8 cellular contexts compared by ENCODE assay signal in the genomic region with DNA sequence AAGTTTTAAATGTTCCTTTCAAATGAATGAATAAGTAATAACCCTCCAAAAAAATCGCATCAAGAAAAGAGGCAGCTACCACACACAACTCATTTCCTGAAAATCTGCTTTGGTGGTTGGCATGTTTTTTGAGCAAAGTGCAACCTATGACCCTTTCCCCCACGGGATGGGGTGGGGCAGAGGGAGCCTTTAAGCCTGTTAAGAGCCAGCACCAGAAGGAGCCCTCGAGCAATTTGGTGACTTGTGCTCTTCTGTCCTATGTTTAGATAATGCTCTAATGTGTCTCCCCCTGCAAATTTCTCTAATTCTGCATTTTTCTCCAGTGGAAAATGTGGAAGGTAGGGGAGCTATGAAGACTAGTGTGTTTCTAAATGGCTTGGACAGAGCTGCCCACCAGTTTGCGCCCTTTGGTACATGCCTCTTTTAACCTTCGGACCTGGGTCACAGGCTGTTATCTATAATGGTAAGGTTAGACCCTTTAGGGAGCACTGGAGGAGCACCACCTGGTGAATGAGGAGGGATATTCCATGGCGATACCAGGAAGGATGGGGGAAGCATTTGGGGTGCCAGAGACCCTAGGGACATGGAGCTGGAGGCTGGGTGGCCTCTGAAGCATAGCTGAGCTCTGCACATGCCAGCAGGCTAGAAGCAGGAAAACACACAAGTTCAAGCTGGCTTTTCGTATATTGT. TPM values are rescaled to one million over a fixed set of nuclear protein-coding genes. Genes with fewer than 3 reads are reported as not detected.
DNase-seq lines count a peak whose midpoint lies in the region; ATAC-seq and TF ChIP-seq lines count a peak whose summit lies in the region.

No MANE protein-coding gene starts in this region.

- no peak for TF ChIP-seq EP300 in suprapubic skin (IDR thresholded peaks at IDR 0.05)

- H3K9me3 ChIP-seq in HUES48 (ENCODE audit: control insufficient read depth, insufficient read depth, low read length) (no peaks in the 10 kb centered on the region), suprapubic skin (no peaks in the 10 kb centered on the region)

- 42% methylated on average over 7 of the region's 7 CpGs for WGBS in suprapubic skin

- H3K4me3 ChIP-seq in ACC112 (ENCODE audit: low read depth, low read length) (peak overlapping the region; percentile 88), HUES48 (ENCODE audit: low read depth, low read length) (peak overlapping the region; percentile 79), suprapubic skin (peak overlapping the region; percentile 69)

- no peaks in the 10 kb centered on the region for H3K27me3 Mint-ChIP-seq in activated CD4-positive, alpha-beta T cell treated with anti-CD3 and anti-CD28 coated beads, Interleukin-2, amount 10 ng/mL, durations not matched to agents 24 days and 14 days
- H3K27me3 Mint-ChIP-seq in glutamatergic neuron (ENCODE audit: unreplicated experiment), result peaks cover 17% of the 10 kb centered on the region

- H3K27ac Mint-ChIP-seq in activated CD4-positive, alpha-beta T cell treated with anti-CD3 and anti-CD28 coated beads, Interleukin-2, amount 10 ng/mL, durations not matched to agents 24 days and 14 days, result peak overlapping the region; percentile 74
- no peak overlapping the region for H3K27ac Mint-ChIP-seq in glutamatergic neuron (ENCODE audit: unreplicated experiment)

- TF ChIP-seq CTCF in glutamatergic neuron (IDR thresholded peaks at IDR 0.05; ENCODE audit: partially characterized antibody, unreplicated experiment) (no peak), suprapubic skin (IDR thresholded peaks at IDR 0.05) (no peak)

- no peak overlapping the region for H3K9ac ChIP-seq in HUES48 (ENCODE audit: low read depth, low read length)

- H3K9me3 Mint-ChIP-seq in activated CD4-positive, alpha-beta T cell treated with anti-CD3 and anti-CD28 coated beads, Interleukin-2, amount 10 ng/mL, durations not matched to agents 24 days and 14 days, result no peaks in the 10 kb centered on the region
- H3K9me3 Mint-ChIP-seq in glutamatergic neuron (ENCODE audit: unreplicated experiment), result peaks cover 12% of the 10 kb centered on the region

- DNase-seq in activated CD4-positive, alpha-beta T cell treated with anti-CD3 and anti-CD28 coated beads, Interleukin-2, amount 10 ng/mL, durations not matched to agents 24 days and 14 days, result peak; percentile 87
- DNase-seq in glutamatergic neuron (peak; percentile 36), suprapubic skin (ENCODE audit: low spot score in 2 of 2) (no peak), T1000 (lab: John Stamatoyannopoulos, UW) (no peak)

- H3K4me1 ChIP-seq in ACC112 (ENCODE audit: control insufficient read depth, insufficient read depth, low read length, unreplicated experiment) (peaks cover 17% of the 10 kb centered on the region), HUES48 (ENCODE audit: control insufficient read depth, insufficient read depth, low read length) (peaks cover 4% of the 10 kb centered on the region; the same call in 1 of the 2 replicates), suprapubic skin (peaks cover 54% of the 10 kb centered on the region)

- H3K36me3 ChIP-seq in ACC112 (ENCODE audit: insufficient read depth, low read length) (0 out of 2 replicates have a peak, but pooled peaks cover 3% of the 10 kb centered on the region), HUES48 (ENCODE audit: control insufficient read depth, insufficient read depth, low read length) (peaks cover 22% of the 10 kb centered on the region), suprapubic skin (peaks cover 10% of the 10 kb centered on the region)

- H3K79me2 ChIP-seq in ACC112 (ENCODE audit: control insufficient read depth, insufficient read depth, low read length, unreplicated experiment), result no peaks in the 10 kb centered on the region

- H3K4me1 Mint-ChIP-seq in activated CD4-positive, alpha-beta T cell treated with anti-CD3 and anti-CD28 coated beads, Interleukin-2, amount 10 ng/mL, durations not matched to agents 24 days and 14 days, result peaks cover 56% of the 10 kb centered on the region
- peaks cover 4% of the 10 kb centered on the region for H3K4me1 Mint-ChIP-seq in glutamatergic neuron (ENCODE audit: low read depth, unreplicated experiment)

- TF ChIP-seq POLR2A in suprapubic skin (IDR thresholded peaks at IDR 0.05), result no peak
- TF ChIP-seq POLR2A in GM18505 (IDR thresholded peaks at IDR 0.05; ENCODE audit: borderline replicate concordance, extremely low read depth, insufficient read depth, insufficient read length), result no peak

- peak overlapping the region; percentile 89 for H3K4me3 Mint-ChIP-seq in activated CD4-positive, alpha-beta T cell treated with anti-CD3 and anti-CD28 coated beads, Interleukin-2, amount 10 ng/mL, durations not matched to agents 24 days and 14 days
- peak overlapping the region; percentile 45 for H3K4me3 Mint-ChIP-seq in glutamatergic neuron (ENCODE audit: unreplicated experiment)

- H3K27ac ChIP-seq in ACC112 (ENCODE audit: low read depth, low read length), result no peak overlapping the region
- peak overlapping the region; percentile 26 for H3K27ac ChIP-seq in HUES48 (ENCODE audit: low read depth, low read length)
- H3K27ac ChIP-seq in suprapubic skin, result peak overlapping the region; percentile 15

- H2AFZ ChIP-seq in ACC112 (ENCODE audit: low read length, unreplicated experiment), result no peak overlapping the region

- peaks cover 28% of the 10 kb centered on the region for H3K36me3 Mint-ChIP-seq in activated CD4-positive, alpha-beta T cell treated with anti-CD3 and anti-CD28 coated beads, Interleukin-2, amount 10 ng/mL, durations not matched to agents 24 days and 14 days (ENCODE audit: low read depth)
- H3K36me3 Mint-ChIP-seq in glutamatergic neuron (ENCODE audit: unreplicated experiment), result peaks cover 10% of the 10 kb centered on the region

- ATAC-seq in HG03175 (IDR thresholded peaks at IDR 0.05; ENCODE audit: unreplicated experiment) (no peak), GM18505 (IDR thresholded peaks at IDR 0.05; ENCODE audit: unreplicated experiment) (no peak)

- no peaks in the 10 kb centered on the region for H3K27me3 ChIP-seq in ACC112 (ENCODE audit: insufficient read depth, low read length)
- H3K27me3 ChIP-seq in HUES48 (ENCODE audit: control insufficient read depth, insufficient read depth, low read length), result peaks cover 4% of the 10 kb centered on the region
- H3K27me3 ChIP-seq in suprapubic skin, result no peaks in the 10 kb centered on the region

- intact Hi-C loops in activated CD4-positive, alpha-beta T cell treated with anti-CD3 and anti-CD28 coated beads, Interleukin-2, amount 10 ng/mL, durations not matched to agents 24 days and 14 days (cut with micrococcal nuclease), result loop anchor here (1.0 to 5.0 kb wide), 4 partner anchors 66 to 186 kb away; no protein-coding TSS in a partner anchor

RNA-seq across cellular contexts. Expression of a gene that starts 1.6 kb away (rescaled TPM):
- total RNA-seq in activated CD4-positive, alpha-beta T cell treated with anti-CD3 and anti-CD28 coated beads, Interleukin-2, amount 10 ng/mL, durations not matched to agents 24 days and 14 days, result 15.6 and 17.1 TPM in 2 replicates
- total RNA-seq in glutamatergic neuron (ENCODE audit: unreplicated experiment) (0.71 TPM), suprapubic skin (100 to 1,000 TPM in 3 of 4 donors, 10 to 100 TPM in 1; 43.8 to 162 (median 121) TPM)

RNA-seq across cellular contexts. Expression of a gene that starts 13.0 kb away (rescaled TPM):
- total RNA-seq in activated CD4-positive, alpha-beta T cell treated with anti-CD3 and anti-CD28 coated beads, Interleukin-2, amount 10 ng/mL, durations not matched to agents 24 days and 14 days, result 0.05 and 0.09 TPM in 2 replicates
- 0.10 TPM for total RNA-seq in glutamatergic neuron (ENCODE audit: unreplicated experiment)
- under 1 TPM in 2 of 4 donors, not detected in 2; 0.15 to 0.17 TPM for total RNA-seq in suprapubic skin

RNA-seq across cellular contexts. Expression of a gene that starts 16.0 kb away (rescaled TPM):
- total RNA-seq in activated CD4-positive, alpha-beta T cell treated with anti-CD3 and anti-CD28 coated beads, Interleukin-2, amount 10 ng/mL, durations not matched to agents 24 days and 14 days, result not detected in 2 replicates
- not detected for total RNA-seq in glutamatergic neuron (ENCODE audit: unreplicated experiment)
- total RNA-seq in suprapubic skin, result 10 to 100 TPM in 2 of 4 donors, 1 to 10 TPM in 1, not detected in 1; 4.2 to 17.7 (median 13.8) TPM

RNA-seq across cellular contexts. Expression of a gene that starts 21.0 kb away (rescaled TPM):
- total RNA-seq in activated CD4-positive, alpha-beta T cell treated with anti-CD3 and anti-CD28 coated beads, Interleukin-2, amount 10 ng/mL, durations not matched to agents 24 days and 14 days, result 936 and 955 TPM in 2 replicates
- 473 TPM for total RNA-seq in glutamatergic neuron (ENCODE audit: unreplicated experiment)
- total RNA-seq in suprapubic skin, result 100 to 1,000 TPM in 1 of 4 donors, 10 to 100 TPM in 3; 52.5 to 121 (median 58.9) TPM

RNA-seq across cellular contexts. Expression of a gene that starts 51.1 kb away (rescaled TPM):
- total RNA-seq in activated CD4-positive, alpha-beta T cell treated with anti-CD3 and anti-CD28 coated beads, Interleukin-2, amount 10 ng/mL, durations not matched to agents 24 days and 14 days, result 0.33 and 0.59 TPM in 2 replicates
- total RNA-seq in glutamatergic neuron (ENCODE audit: unreplicated experiment) (0.61 TPM), suprapubic skin (10 to 100 TPM in 2 of 4 donors, 1 to 10 TPM in 2; 2.2 to 17.8 (median 8.4) TPM)

Comparison
In these comparisons a context has a peak if more than half of its experiments do, and no peak if none do; other contexts are left out.
1. DNase-seq: peak in activated CD4-positive, alpha-beta T cell treated with anti-CD3 and anti-CD28 coated beads, Interleukin-2, amount 10 ng/mL, durations not matched to agents 24 days and 14 days (single experiment) and glutamatergic neuron (single experiment); none in suprapubic skin (0 of 2) and T1000 (single experiment).
2. Peak in every context shown above with its lines, with median percentiles within 50 percentile points of each other: H3K4me3 ChIP-seq.